In the genomic region with DNA sequence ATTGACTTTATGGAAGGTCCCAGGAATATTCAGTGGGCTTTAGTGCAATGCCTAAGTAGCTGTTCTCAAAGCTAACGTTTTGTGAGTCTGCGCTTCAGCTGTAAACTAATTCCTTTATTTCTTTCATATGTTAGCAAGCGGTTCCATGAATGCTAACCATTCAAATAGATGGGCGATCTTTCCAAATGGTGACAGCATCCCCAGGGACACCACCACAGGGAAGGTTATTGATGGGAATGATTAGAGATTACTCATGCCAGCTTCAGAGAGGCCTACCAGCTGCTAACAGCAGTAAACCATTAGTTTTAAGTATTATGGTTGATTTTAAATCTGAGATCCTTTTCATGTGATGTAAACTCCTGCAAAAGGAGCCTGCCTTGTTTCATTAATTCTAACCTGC, we compare ENCODE assay signal across 19 cellular contexts.
A peak's percentile ranks its signal among the peaks of the same experiment; 100 is the strongest.
DNase-seq lines count a peak whose midpoint lies in the region; ATAC-seq, FAIRE-seq and TF ChIP-seq lines count a peak whose summit lies in the region.
"Had no signal": no experiment of that assay in that cellular context is flagged by ENCODE, and none has a peak within 500 bp of the region (broad histone marks: within the 10 kb centered on the region; RNA-seq: fewer than 3 reads in every experiment).

No MANE protein-coding gene starts in this region.

- no peaks in the 10 kb centered on the region for H4K20me1 ChIP-seq in neural cell (ENCODE audit: insufficient read depth)
- H4K20me1 ChIP-seq: BLaER1 had no signal

- TF ChIP-seq CTCF in BE2C (IDR thresholded peaks at IDR 0.05; ENCODE audit: low read depth, low read length): no peak
- no peak for TF ChIP-seq CTCF in bronchial epithelial cell (IDR thresholded peaks at IDR 0.05; ENCODE audit: insufficient read depth, low read length, severe bottlenecking)
- TF ChIP-seq CTCF in neural cell (IDR thresholded peaks at IDR 0.05; ENCODE audit: poor library complexity, severe bottlenecking): no peak
- no peak for TF ChIP-seq CTCF in RWPE1 (conservative IDR thresholded peaks at IDR 0.05; ENCODE audit: low read depth)

- H3K27me3 ChIP-seq in BE2C (no peaks in the 10 kb centered on the region), bronchial epithelial cell (ENCODE audit: control insufficient read depth, insufficient read depth, low read length) (no peaks in the 10 kb centered on the region), neural cell (ENCODE audit: insufficient read depth, low read depth, low read length) (no peaks in the 10 kb centered on the region)
- H3K27me3 ChIP-seq: BLaER1 had no signal

- no peaks in the 10 kb centered on the region for H3K9me3 Mint-ChIP-seq in activated T-helper 2 cell treated with anti-CD3 and anti-CD28 coated beads, Interferon-gamma antibody, Interleukin-2, Interleukin-4, amounts not matched to agents 10 μg/mL and 5 μg/mL and 100 μg/mL, durations not matched to agents 14 hours and 24 hours and 36 hours
- H3K9me3 Mint-ChIP-seq: CD8-positive, alpha-beta T cell; GM23338 had no signal

- no peaks in the 10 kb centered on the region for H3K79me2 ChIP-seq in neural cell (replicated peaks; ENCODE audit: insufficient read depth, low read length)

- no peak overlapping the region for H3K9ac ChIP-seq in neural cell (ENCODE audit: low read length)
- H3K9ac ChIP-seq: BLaER1 had no signal

- no peak for ATAC-seq in GM19463 (IDR thresholded peaks at IDR 0.05; ENCODE audit: unreplicated experiment)
- ATAC-seq: CD8-positive, alpha-beta T cell; GM23338 had no signal

- no peak overlapping the region for H3K4me3 Mint-ChIP-seq in activated T-helper 2 cell treated with anti-CD3 and anti-CD28 coated beads, Interferon-gamma antibody, Interleukin-2, Interleukin-4, amounts not matched to agents 10 μg/mL and 5 μg/mL and 100 μg/mL, durations not matched to agents 14 hours and 24 hours and 36 hours (ENCODE audit: low read depth)
- H3K4me3 Mint-ChIP-seq: CD4-positive, CD25-positive, alpha-beta regulatory T cell; CD8-positive, alpha-beta T cell; GM23338 had no signal

- H3K4me2 ChIP-seq in neural cell (ENCODE audit: low read length): no peak overlapping the region
- H3K4me2 ChIP-seq: BLaER1, GM23338 had no signal

- no peak for TF ChIP-seq RAD21 in neural cell (conservative IDR thresholded peaks at IDR 0.05)

- CTCF ChIA-PET in RWPE1 (lab: Yijun Ruan, JAX): interaction anchor here (0.7 kb wide), 1 partner anchor 106 kb away, joined by 3 read pairs; no protein-coding TSS in a partner anchor

- H3K36me3 Mint-ChIP-seq in activated T-helper 2 cell treated with anti-CD3 and anti-CD28 coated beads, Interferon-gamma antibody, Interleukin-2, Interleukin-4, amounts not matched to agents 10 μg/mL and 5 μg/mL and 100 μg/mL, durations not matched to agents 14 hours and 24 hours and 36 hours (ENCODE audit: low read depth): no peaks in the 10 kb centered on the region
- H3K36me3 Mint-ChIP-seq: CD4-positive, CD25-positive, alpha-beta regulatory T cell; CD8-positive, alpha-beta T cell had no signal

- H3K4me3 ChIP-seq in BE2C (ENCODE audit: low read depth, low read length) (no peak overlapping the region), bronchial epithelial cell (ENCODE audit: low read depth, low read length) (no peak overlapping the region), neural cell (ENCODE audit: low read length) (no peak overlapping the region)
- H3K4me3 ChIP-seq: BLaER1, GM23338, HAP-1 had no signal

- DNase-seq in AG08395 (ENCODE audit: low spot score) (peak; percentile 4), BE2C (peak; percentile 40), bronchial epithelial cell (ENCODE audit: low read depth) (peak; percentile 7), RWPE1 (ENCODE audit: low spot score) (no peak)
- no peak for DNase-seq in activated T-helper 2 cell treated with anti-CD3 and anti-CD28 coated beads, Interferon-gamma antibody, Interleukin-2, Interleukin-4, amounts not matched to agents 10 μg/mL and 5 μg/mL and 100 μg/mL, durations not matched to agents 14 hours and 24 hours and 36 hours (ENCODE audit: low spot score)
- DNase-seq: Caco-2; CD4-positive, CD25-positive, alpha-beta regulatory T cell; CD8-positive, alpha-beta T cell; DMS153; DND-41 had no signal

- H3K9me2 ChIP-seq in neural cell (ENCODE audit: insufficient read depth, low read length): no peaks in the 10 kb centered on the region

- H3K4me1 ChIP-seq in BE2C: peaks cover 30% of the 10 kb centered on the region
- H3K4me1 ChIP-seq: BLaER1, HAP-1 had no signal

- intact Hi-C loops in activated T-helper 2 cell treated with anti-CD3 and anti-CD28 coated beads, Interferon-gamma antibody, Interleukin-2, Interleukin-4, amounts not matched to agents 10 μg/mL and 5 μg/mL and 100 μg/mL, durations not matched to agents 14 hours and 24 hours and 36 hours (cut with micrococcal nuclease): no loop called here

- no peak overlapping the region for H2AFZ ChIP-seq in neural cell (ENCODE audit: low read depth, low read length)
- H2AFZ ChIP-seq: GM23338 had no signal

- H3K4me1 Mint-ChIP-seq in activated T-helper 2 cell treated with anti-CD3 and anti-CD28 coated beads, Interferon-gamma antibody, Interleukin-2, Interleukin-4, amounts not matched to agents 10 μg/mL and 5 μg/mL and 100 μg/mL, durations not matched to agents 14 hours and 24 hours and 36 hours (ENCODE audit: low read depth): no peaks in the 10 kb centered on the region
- H3K4me1 Mint-ChIP-seq: CD4-positive, CD25-positive, alpha-beta regulatory T cell had no signal

- H3K9me3 ChIP-seq in BE2C: no peaks in the 10 kb centered on the region
- no peaks in the 10 kb centered on the region for H3K9me3 ChIP-seq in neural cell (ENCODE audit: low read length)
- H3K9me3 ChIP-seq: BLaER1, Caco-2, HAP-1 had no signal

- FAIRE-seq in bronchial epithelial cell (lab: Jason Lieb, UNC): no peak
- FAIRE-seq: G401.6, GM12892, H54 had no signal

- TF ChIP-seq EP300 in neural cell (conservative IDR thresholded peaks at IDR 0.05; ENCODE audit: poor library complexity, severe bottlenecking): no peak

- H3K27ac Mint-ChIP-seq in activated T-helper 2 cell treated with anti-CD3 and anti-CD28 coated beads, Interferon-gamma antibody, Interleukin-2, Interleukin-4, amounts not matched to agents 10 μg/mL and 5 μg/mL and 100 μg/mL, durations not matched to agents 14 hours and 24 hours and 36 hours: no peak overlapping the region
- H3K27ac Mint-ChIP-seq: CD4-positive, CD25-positive, alpha-beta regulatory T cell; CD8-positive, alpha-beta T cell; GM23338 had no signal

- peak overlapping the region; percentile 19 for H3K27ac ChIP-seq in neural cell (ENCODE audit: low read length)
- H3K27ac ChIP-seq in RWPE1: no peak overlapping the region
- H3K27ac ChIP-seq: BLaER1, C4-2B had no signal

- POLR2A ChIA-PET in RWPE1 (lab: Yijun Ruan, JAX; ENCODE audit: low non-redundant PET): no interaction called here

- H3K27me3 Mint-ChIP-seq in activated T-helper 2 cell treated with anti-CD3 and anti-CD28 coated beads, Interferon-gamma antibody, Interleukin-2, Interleukin-4, amounts not matched to agents 10 μg/mL and 5 μg/mL and 100 μg/mL, durations not matched to agents 14 hours and 24 hours and 36 hours (ENCODE audit: low read depth): no peaks in the 10 kb centered on the region
- H3K27me3 Mint-ChIP-seq: CD4-positive, CD25-positive, alpha-beta regulatory T cell had no signal

- peaks cover 7% of the 10 kb centered on the region for H3F3A ChIP-seq in neural cell (ENCODE audit: insufficient read depth, low read length, poor library complexity, severe bottlenecking)

- no peaks in the 10 kb centered on the region for H3K36me3 ChIP-seq in BE2C
- H3K36me3 ChIP-seq in bronchial epithelial cell (ENCODE audit: control insufficient read depth, insufficient read depth, low read length): no peaks in the 10 kb centered on the region
- no peaks in the 10 kb centered on the region for H3K36me3 ChIP-seq in neural cell (ENCODE audit: insufficient read depth, low read length)
- H3K36me3 ChIP-seq: BLaER1, HAP-1 had no signal

TF ChIP-seq in neural cell, 6 proteins besides CTCF, POLR2A, EP300 and RAD21:
- TF ChIP-seq POLR2AphosphoS5 (IDR thresholded peaks at IDR 0.05) (peak; percentile 41), TAF1 (IDR thresholded peaks at IDR 0.05; ENCODE audit: low read depth) (no peak)
- TF ChIP-seq, protein P1, sequence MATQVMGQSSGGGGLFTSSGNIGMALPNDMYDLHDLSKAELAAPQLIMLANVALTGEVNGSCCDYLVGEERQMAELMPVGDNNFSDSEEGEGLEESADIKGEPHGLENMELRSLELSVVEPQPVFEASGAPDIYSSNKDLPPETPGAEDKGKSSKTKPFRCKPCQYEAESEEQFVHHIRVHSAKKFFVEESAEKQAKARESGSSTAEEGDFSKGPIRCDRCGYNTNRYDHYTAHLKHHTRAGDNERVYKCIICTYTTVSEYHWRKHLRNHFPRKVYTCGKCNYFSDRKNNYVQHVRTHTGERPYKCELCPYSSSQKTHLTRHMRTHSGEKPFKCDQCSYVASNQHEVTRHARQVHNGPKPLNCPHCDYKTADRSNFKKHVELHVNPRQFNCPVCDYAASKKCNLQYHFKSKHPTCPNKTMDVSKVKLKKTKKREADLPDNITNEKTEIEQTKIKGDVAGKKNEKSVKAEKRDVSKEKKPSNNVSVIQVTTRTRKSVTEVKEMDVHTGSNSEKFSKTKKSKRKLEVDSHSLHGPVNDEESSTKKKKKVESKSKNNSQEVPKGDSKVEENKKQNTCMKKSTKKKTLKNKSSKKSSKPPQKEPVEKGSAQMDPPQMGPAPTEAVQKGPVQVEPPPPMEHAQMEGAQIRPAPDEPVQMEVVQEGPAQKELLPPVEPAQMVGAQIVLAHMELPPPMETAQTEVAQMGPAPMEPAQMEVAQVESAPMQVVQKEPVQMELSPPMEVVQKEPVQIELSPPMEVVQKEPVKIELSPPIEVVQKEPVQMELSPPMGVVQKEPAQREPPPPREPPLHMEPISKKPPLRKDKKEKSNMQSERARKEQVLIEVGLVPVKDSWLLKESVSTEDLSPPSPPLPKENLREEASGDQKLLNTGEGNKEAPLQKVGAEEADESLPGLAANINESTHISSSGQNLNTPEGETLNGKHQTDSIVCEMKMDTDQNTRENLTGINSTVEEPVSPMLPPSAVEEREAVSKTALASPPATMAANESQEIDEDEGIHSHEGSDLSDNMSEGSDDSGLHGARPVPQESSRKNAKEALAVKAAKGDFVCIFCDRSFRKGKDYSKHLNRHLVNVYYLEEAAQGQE (IDR thresholded peaks at IDR 0.05; ENCODE audit: borderline replicate concordance): peak; percentile 29

Comparison
In these comparisons a context has a peak if more than half of its experiments do, and no peak if none do; other contexts are left out.
1. DNase-seq: peak in AG08395 (single experiment), BE2C (single experiment) and bronchial epithelial cell (single experiment); none in RWPE1 (single experiment) and activated T-helper 2 cell treated with anti-CD3 and anti-CD28 coated beads, Interferon-gamma antibody, Interleukin-2, Interleukin-4, amounts not matched to agents 10 μg/mL and 5 μg/mL and 100 μg/mL, durations not matched to agents 14 hours and 24 hours and 36 hours (single experiment).